ENCODE assay signal across 13 cellular contexts in genomic region chr3:125996751-125997150, GRCh38. TPM values are rescaled to one million over a fixed set of nuclear protein-coding genes. Genes with fewer than 3 reads are reported as not detected.
"Had no signal": no experiment of that assay in that cellular context is flagged by ENCODE, and none has a peak within 500 bp of the region (broad histone marks: within the 10 kb centered on the region; RNA-seq: fewer than 3 reads in every experiment).

No MANE protein-coding gene starts in this region.

RNA-seq across cellular contexts. Expression of gene ROPN1B, which starts 27.8 kb away (rescaled TPM):
- total RNA-seq: activated naive CD4-positive, alpha-beta T cell treated with anti-CD3 and anti-CD28 coated beads for 36 hours; activated naive CD4-positive, alpha-beta T cell treated with anti-CD3 and anti-CD28 coated beads, Interleukin-2, amount 50 U/mL, for 72 hours; activated naive CD8-positive, alpha-beta T cell treated with anti-CD3 and anti-CD28 coated beads for 36 hours; activated naive CD8-positive, alpha-beta T cell treated with anti-CD3 and anti-CD28 coated beads, Interleukin-2, amount 10 ng/mL, durations not matched to agents 7 days and 5 days; activated T-cell treated with anti-CD3 and anti-CD28 coated beads, Interleukin-2, amount 50 U/mL, for 4 hours; activated T-cell treated with anti-CD3 and anti-CD28 coated beads, Interleukin-2, amount 50 U/mL, for 72 hours; activated T-helper 1 cell treated with anti-CD3 and anti-CD28 coated beads, Interleukin-12 subunit alpha, Interleukin-12 subunit beta, Interleukin-2, Interleukin-4 antibody, amounts not matched to agents 30 ng/mL and 10 ng/mL and 1 ng/mL, durations not matched to agents 14 hours and 24 hours and 36 hours; activated T-helper 17 cell treated with anti-CD3 and anti-CD28 coated beads, Interleukin-2, amount 50 U/mL, for 72 hours; activated T-helper 2 cell treated with anti-CD3 and anti-CD28 coated beads, Interferon-gamma antibody, Interleukin-2, Interleukin-4, amounts not matched to agents 10 μg/mL and 5 μg/mL and 100 μg/mL, durations not matched to agents 14 hours and 24 hours and 36 hours; ascending aorta; astrocyte; bronchial epithelial cell; cardiac muscle cell had no signal
- polyA plus RNA-seq: cardiac muscle cell had no signal
